In genomic region chr5:167840736-167841135, GRCh38 we compare ENCODE assay signal across 21 cellular contexts.
"Had no signal": no experiment of that assay in that cellular context is flagged by ENCODE, and none has a peak within 500 bp of the region (broad histone marks: within the 10 kb centered on the region; RNA-seq: fewer than 3 reads in every experiment).

No MANE protein-coding gene starts in this region.

- H3K4me3 Mint-ChIP-seq: memory B cell, nephron had no signal

- DNase-seq: effector CD8-positive, alpha-beta T cell; gastrocnemius medialis; heart right ventricle; left ventricle myocardium inferior; lower lobe of right lung; midbrain; psoas muscle; retina; sigmoid colon; small intestine; stimulated activated CD4-positive, alpha-beta T cell treated with anti-CD3 and anti-CD28 coated beads, Interleukin-12 subunit alpha, Interleukin-12 subunit beta, amount 100 ng/mL, for 4 hours; stimulated activated naive CD4-positive, alpha-beta T cell; stomach; substantia nigra; transverse colon had no signal

- H3K27ac ChIP-seq: coronary artery, gastrocnemius medialis, heart right ventricle, left ventricle myocardium inferior, lower lobe of right lung, neutrophil, psoas muscle, sigmoid colon, stomach, thoracic aorta, transverse colon had no signal

- H3K27me3 ChIP-seq: gastrocnemius medialis, heart right ventricle, neutrophil, sigmoid colon, stomach, transverse colon had no signal

- H3K36me3 ChIP-seq: gastrocnemius medialis, heart right ventricle, left ventricle myocardium inferior, lower lobe of right lung, neutrophil, sigmoid colon, stomach, thoracic aorta, transverse colon had no signal

- H3K27ac Mint-ChIP-seq: memory B cell, nephron had no signal

- H3K9me3 ChIP-seq: gastrocnemius medialis, lower lobe of right lung, neutrophil, psoas muscle, sigmoid colon, stomach, thoracic aorta, transverse colon had no signal

- FAIRE-seq: keratinocyte, small intestine had no signal

- H3K27me3 Mint-ChIP-seq: memory B cell had no signal

- H3K36me3 Mint-ChIP-seq: memory B cell had no signal

- H3K4me3 ChIP-seq: coronary artery, gastrocnemius medialis, heart right ventricle, left ventricle myocardium inferior, lower lobe of right lung, psoas muscle, sigmoid colon, stomach, thoracic aorta, transverse colon had no signal

- H3K9me3 Mint-ChIP-seq: nephron had no signal

- H3K4me1 ChIP-seq: gastrocnemius medialis, heart right ventricle, left ventricle myocardium inferior, lower lobe of right lung, psoas muscle, sigmoid colon, stomach, transverse colon had no signal

- H3K4me1 Mint-ChIP-seq: memory B cell had no signal
